ENCODE assay signal across 34 cellular contexts in genomic region chr18:56306793-56307192, GRCh38.
"Had no signal": no experiment of that assay in that cellular context is flagged by ENCODE, and none has a peak within 500 bp of the region (broad histone marks: within the 10 kb centered on the region; RNA-seq: fewer than 3 reads in every experiment).

No MANE protein-coding gene starts in this region.

- DNase-seq: activated CD4-positive, alpha-beta T cell treated with anti-CD3 and anti-CD28 coated beads for 48 hours; activated CD4-positive, alpha-beta T cell treated with anti-CD3 and anti-CD28 coated beads, Interleukin-2, amount 50 U/mL, for 48 hours; activated CD8-positive, alpha-beta memory T cell treated with anti-CD3 and anti-CD28 coated beads for 24 hours; activated effector memory CD4-positive, alpha-beta T cell treated with anti-CD3 and anti-CD28 coated beads, Interleukin-2, amount 50 U/mL, for 16 hours; activated naive CD4-positive, alpha-beta T cell treated with anti-CD3 and anti-CD28 coated beads for 36 hours; activated naive CD8-positive, alpha-beta T cell treated with anti-CD3 and anti-CD28 coated beads for 36 hours; adrenal gland; aorta; body of pancreas; cerebellar nuclear complex; colonic mucosa; effector CD8-positive, alpha-beta T cell; esophagus squamous epithelium; foreskin melanocyte; heart right ventricle; kidney glomerular epithelial cell; left lung; lower lobe of right lung; mesenchymal stem cell; natural killer cell; ovary; retina; stimulated activated CD4-positive, alpha-beta T cell treated with anti-CD3 and anti-CD28 coated beads, Interleukin-12 subunit alpha, Interleukin-12 subunit beta, amount 100 ng/mL, for 4 hours; stimulated activated CD4-positive, alpha-beta T cell treated with anti-CD3 and anti-CD28 coated beads, Interleukin-4, amount 100 ng/mL, for 24 hours; stimulated activated naive CD8-positive, alpha-beta T cell treated with anti-CD3 and anti-CD28 coated beads, Interleukin-15, amount 100 ng/mL, for 72 hours; substantia nigra; T-helper 9 cell; uterus; WERI-Rb-1 had no signal

- H3K4me3 Mint-ChIP-seq: activated naive CD4-positive, alpha-beta T cell treated with anti-CD3 and anti-CD28 coated beads for 36 hours; activated naive CD8-positive, alpha-beta T cell treated with anti-CD3 and anti-CD28 coated beads for 36 hours; activated T-helper 1 cell treated with anti-CD3 and anti-CD28 coated beads, Interleukin-12 subunit alpha, Interleukin-12 subunit beta, Interleukin-2, Interleukin-4 antibody, amounts not matched to agents 30 ng/mL and 10 ng/mL and 1 ng/mL, durations not matched to agents 14 hours and 24 hours and 36 hours; natural killer cell; stimulated activated effector memory CD8-positive, alpha-beta T cell treated with anti-CD3 and anti-CD28 coated beads, Interleukin-12 subunit alpha, Interleukin-12 subunit beta, amount 100 ng/mL, for 72 hours; stimulated activated naive CD8-positive, alpha-beta T cell treated with anti-CD3 and anti-CD28 coated beads, Interleukin-15, amount 100 ng/mL, for 72 hours; type B pancreatic cell had no signal

- H3K27me3 Mint-ChIP-seq: activated naive CD8-positive, alpha-beta T cell treated with anti-CD3 and anti-CD28 coated beads for 36 hours; stimulated activated naive CD8-positive, alpha-beta T cell treated with anti-CD3 and anti-CD28 coated beads, Interleukin-15, amount 100 ng/mL, for 72 hours; type B pancreatic cell had no signal

- H3K4me1 Mint-ChIP-seq: activated naive CD8-positive, alpha-beta T cell treated with anti-CD3 and anti-CD28 coated beads for 36 hours; natural killer cell; stimulated activated effector memory CD8-positive, alpha-beta T cell treated with anti-CD3 and anti-CD28 coated beads, Interleukin-12 subunit alpha, Interleukin-12 subunit beta, amount 100 ng/mL, for 72 hours; stimulated activated naive CD8-positive, alpha-beta T cell treated with anti-CD3 and anti-CD28 coated beads, Interleukin-15, amount 100 ng/mL, for 72 hours had no signal

- H3K36me3 Mint-ChIP-seq: activated naive CD8-positive, alpha-beta T cell treated with anti-CD3 and anti-CD28 coated beads for 36 hours; natural killer cell; stimulated activated effector memory CD8-positive, alpha-beta T cell treated with anti-CD3 and anti-CD28 coated beads, Interleukin-12 subunit alpha, Interleukin-12 subunit beta, amount 100 ng/mL, for 72 hours; type B pancreatic cell had no signal

- H3K27ac Mint-ChIP-seq: activated naive CD4-positive, alpha-beta T cell treated with anti-CD3 and anti-CD28 coated beads for 36 hours; activated naive CD8-positive, alpha-beta T cell treated with anti-CD3 and anti-CD28 coated beads for 36 hours; activated T-helper 1 cell treated with anti-CD3 and anti-CD28 coated beads, Interleukin-12 subunit alpha, Interleukin-12 subunit beta, Interleukin-2, Interleukin-4 antibody, amounts not matched to agents 30 ng/mL and 10 ng/mL and 1 ng/mL, durations not matched to agents 14 hours and 24 hours and 36 hours; natural killer cell; stimulated activated effector memory CD8-positive, alpha-beta T cell treated with anti-CD3 and anti-CD28 coated beads, Interleukin-12 subunit alpha, Interleukin-12 subunit beta, amount 100 ng/mL, for 72 hours; stimulated activated naive CD8-positive, alpha-beta T cell treated with anti-CD3 and anti-CD28 coated beads, Interleukin-15, amount 100 ng/mL, for 72 hours; type B pancreatic cell had no signal

- H3K9me3 Mint-ChIP-seq: activated naive CD4-positive, alpha-beta T cell treated with anti-CD3 and anti-CD28 coated beads for 36 hours; activated naive CD8-positive, alpha-beta T cell treated with anti-CD3 and anti-CD28 coated beads for 36 hours; activated T-helper 1 cell treated with anti-CD3 and anti-CD28 coated beads, Interleukin-12 subunit alpha, Interleukin-12 subunit beta, Interleukin-2, Interleukin-4 antibody, amounts not matched to agents 30 ng/mL and 10 ng/mL and 1 ng/mL, durations not matched to agents 14 hours and 24 hours and 36 hours; stimulated activated naive CD8-positive, alpha-beta T cell treated with anti-CD3 and anti-CD28 coated beads, Interleukin-15, amount 100 ng/mL, for 72 hours; type B pancreatic cell had no signal

- ATAC-seq: activated CD4-positive, CD25-positive, alpha-beta regulatory T cell treated with anti-CD3 and anti-CD28 coated beads, Interleukin-2, amount 50 U/mL, for 24 hours; body of pancreas; heart right ventricle; left lung; lower lobe of right lung; natural killer cell; sciatic nerve; stimulated activated effector memory CD8-positive, alpha-beta T cell treated with anti-CD3 and anti-CD28 coated beads, Interleukin-12 subunit alpha, Interleukin-12 subunit beta, amount 100 ng/mL, for 72 hours; stimulated activated naive CD8-positive, alpha-beta T cell treated with anti-CD3 and anti-CD28 coated beads, Interleukin-15, amount 100 ng/mL, for 72 hours had no signal
